In genomic region chrX:103614999-103615398, GRCh38 we compare ENCODE assay signal across 19 cellular contexts.
"Had no signal": no experiment of that assay in that cellular context is flagged by ENCODE, and none has a peak within 500 bp of the region (broad histone marks: within the 10 kb centered on the region; RNA-seq: fewer than 3 reads in every experiment).

No MANE protein-coding gene starts in this region.

- H3K27ac ChIP-seq: brain microvascular endothelial cell, left lung, skin epidermis, transverse colon had no signal

- H3K36me3 ChIP-seq: brain microvascular endothelial cell, left lung, transverse colon had no signal

- H3K4me3 ChIP-seq: left lung, skin epidermis, transverse colon had no signal

- H3K4me1 ChIP-seq: left lung, transverse colon had no signal

- DNase-seq: activated CD4-positive, alpha-beta T cell treated with anti-CD3 and anti-CD28 coated beads, Interleukin-2, amount 10 ng/mL, durations not matched to agents 7 days and 5 days; activated CD8-positive, alpha-beta memory T cell treated with anti-CD3 and anti-CD28 coated beads, Interleukin-2, amount 50 U/mL, for 48 hours; activated gamma-delta T cell treated with Interleukin-2 at 50 U/mL for 16 hours; activated T-cell treated with anti-CD3 and anti-CD28 coated beads, Interleukin-2, amount 50 U/mL, for 72 hours; amygdala; brain microvascular endothelial cell; erythroblast; islet precursor cell; left lung; mesenchymal stem cell; stimulated activated CD4-positive, alpha-beta T cell treated with anti-CD3 and anti-CD28 coated beads, Interleukin-15, amount 100 ng/mL, for 24 hours; stimulated activated CD4-positive, alpha-beta T cell treated with anti-CD3 and anti-CD28 coated beads, Interleukin-4, amount 100 ng/mL, for 24 hours; stimulated activated naive CD4-positive, alpha-beta T cell treated with Interleukin-2 at 50 U/mL for 16 hours; substantia nigra; T-helper 9 cell; transverse colon had no signal

- H3K4me1 Mint-ChIP-seq: activated CD4-positive, alpha-beta T cell treated with anti-CD3 and anti-CD28 coated beads, Interleukin-2, amount 10 ng/mL, durations not matched to agents 7 days and 5 days had no signal

- ATAC-seq: activated T-cell treated with anti-CD3 and anti-CD28 coated beads, Interleukin-2, amount 50 U/mL, for 72 hours; left lung; natural killer cell treated with Interleukin-12 subunit alpha and Interleukin-12 subunit beta and Interleukin-15 and Interleukin-18, amount 100 ng/mL, for 72 hours had no signal

- H3K27me3 Mint-ChIP-seq: activated CD4-positive, alpha-beta T cell treated with anti-CD3 and anti-CD28 coated beads, Interleukin-2, amount 10 ng/mL, durations not matched to agents 7 days and 5 days; activated naive CD8-positive, alpha-beta T cell had no signal

- H3K9me3 Mint-ChIP-seq: activated CD4-positive, alpha-beta T cell treated with anti-CD3 and anti-CD28 coated beads, Interleukin-2, amount 10 ng/mL, durations not matched to agents 7 days and 5 days; activated T-cell treated with anti-CD3 and anti-CD28 coated beads, Interleukin-2, amount 50 U/mL, for 72 hours; natural killer cell treated with Interleukin-12 subunit alpha and Interleukin-12 subunit beta and Interleukin-15 and Interleukin-18, amount 100 ng/mL, for 72 hours had no signal

- H3K4me3 Mint-ChIP-seq: activated CD4-positive, alpha-beta T cell treated with anti-CD3 and anti-CD28 coated beads, Interleukin-2, amount 10 ng/mL, durations not matched to agents 7 days and 5 days; activated naive CD8-positive, alpha-beta T cell; activated T-cell treated with anti-CD3 and anti-CD28 coated beads, Interleukin-2, amount 50 U/mL, for 72 hours; natural killer cell treated with Interleukin-12 subunit alpha and Interleukin-12 subunit beta and Interleukin-15 and Interleukin-18, amount 100 ng/mL, for 72 hours had no signal

- H3K27me3 ChIP-seq: brain microvascular endothelial cell, transverse colon had no signal

- H3K9me3 ChIP-seq: left lung, transverse colon had no signal

- H3K36me3 Mint-ChIP-seq: natural killer cell treated with Interleukin-12 subunit alpha and Interleukin-12 subunit beta and Interleukin-15 and Interleukin-18, amount 100 ng/mL, for 72 hours had no signal

- H3K27ac Mint-ChIP-seq: activated CD4-positive, alpha-beta T cell treated with anti-CD3 and anti-CD28 coated beads, Interleukin-2, amount 10 ng/mL, durations not matched to agents 7 days and 5 days; activated naive CD8-positive, alpha-beta T cell; activated T-cell treated with anti-CD3 and anti-CD28 coated beads, Interleukin-2, amount 50 U/mL, for 72 hours; natural killer cell treated with Interleukin-12 subunit alpha and Interleukin-12 subunit beta and Interleukin-15 and Interleukin-18, amount 100 ng/mL, for 72 hours had no signal
